24 cellular contexts compared by ENCODE assay signal in the genomic region with DNA sequence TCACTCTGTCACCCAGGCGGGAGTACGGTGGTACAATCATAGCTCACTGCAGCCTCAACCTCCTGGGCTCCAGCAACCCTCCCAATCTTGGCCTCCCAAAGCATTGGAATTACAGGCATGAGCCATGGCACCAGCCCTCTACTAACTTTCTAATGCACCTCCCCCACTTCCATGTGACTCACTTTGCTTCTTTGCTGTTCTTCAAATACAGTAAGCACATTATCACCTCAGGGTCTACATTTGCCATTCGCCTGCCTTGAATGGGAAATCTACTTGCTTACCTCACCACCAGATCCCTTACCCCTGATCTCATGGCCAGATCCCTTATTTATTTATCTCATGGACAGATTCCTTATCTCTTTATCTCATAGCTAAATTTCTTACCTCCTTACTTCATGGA.
"Had no signal": no experiment of that assay in that cellular context is flagged by ENCODE, and none has a peak within 500 bp of the region (broad histone marks: within the 10 kb centered on the region; RNA-seq: fewer than 3 reads in every experiment).

No MANE protein-coding gene starts in this region.

- H3K9me3 ChIP-seq: SK-N-SH had no signal

- H3K27ac ChIP-seq: RWPE1 had no signal

- DNase-seq: IMR-90, Karpas-422, KG1, MM.1S, MV-4-11, NCI-H1048, NCI-H1105, NCI-H1417, NCI-H1436 treated with DMSO at 0.1 percent for 48 hours, NCI-H1694, NCI-H1930, NCI-H2081, NCI-H2107, NCI-H2227 treated with DMSO at 0.1 percent for 48 hours, NCI-H510A, NCI-H524 treated with DMSO at 0.1 percent for 48 hours, NCI-H69, NCI-H774, SHP77, SK-N-SH, SW 1271 had no signal

- ATAC-seq: HepG2, Panc1 had no signal

- H3K4me2 ChIP-seq: SK-N-SH had no signal

- H3K9ac ChIP-seq: SK-N-SH had no signal

- H3K9me2 ChIP-seq: SK-N-SH had no signal
